8 cellular contexts compared by ENCODE assay signal in genomic region chrX:11757397-11757728, GRCh38. TPM values are rescaled to one million over a fixed set of nuclear protein-coding genes. Genes with fewer than 3 reads are reported as not detected.
DNase-seq lines count a peak whose midpoint lies in the region; ATAC-seq and TF ChIP-seq lines count a peak whose summit lies in the region.

No MANE protein-coding gene starts in this region.

- no peaks in the 10 kb centered on the region for H3K9me2 ChIP-seq in GM23248 (ENCODE audit: insufficient read depth)

- H3K4me2 ChIP-seq in GM23248 (ENCODE audit: unreplicated experiment): peak overlapping the region; percentile 47

- peaks cover 14% of the 10 kb centered on the region for H3K4me1 ChIP-seq in GM23248 (ENCODE audit: insufficient read depth)
- peaks cover 10% of the 10 kb centered on the region for H3K4me1 ChIP-seq in SJSA1 (replicated peaks)
- H3K4me1 ChIP-seq in skeletal muscle tissue (ENCODE audit: control insufficient read depth in 3 of 3, insufficient read depth in 3 of 3, low read length in 3 of 3): peaks cover 4 to 13% (median 4%) of the 10 kb centered on the region in 3 donors

- H3K36me3 ChIP-seq in GM23248 (ENCODE audit: low read depth) (peaks cover 16% of the 10 kb centered on the region; the same call in 1 of the 2 replicates), SJSA1 (peaks cover 12% of the 10 kb centered on the region), skeletal muscle tissue (ENCODE audit: control insufficient read depth in 3 of 3, insufficient read depth in 3 of 3, low read length in 3 of 3) (peaks cover 0 to 13% (median 3%) of the 10 kb centered on the region in 3 donors)

- no peaks in the 10 kb centered on the region for H3K9me3 ChIP-seq in GM23248 (ENCODE audit: low read depth)
- H3K9me3 ChIP-seq in SJSA1 (replicated peaks): no peaks in the 10 kb centered on the region
- no peaks in the 10 kb centered on the region for H3K9me3 ChIP-seq in skeletal muscle tissue (ENCODE audit: control insufficient read depth in 3 of 3, low read length in 3 of 3)

- H3K79me2 ChIP-seq in GM23248 (ENCODE audit: insufficient read depth): peaks cover 15% of the 10 kb centered on the region

- 0 to 6% methylated on average over 4 to 5 of the region's 15 CpGs for WGBS in GM23248 (ENCODE audit: low coverage in 1 of 2, low lambda C conversion rate in 2 of 2, missing lambda C conversion rate in 2 of 2), 2 experiments

- H3F3A ChIP-seq in GM23248 (ENCODE audit: insufficient read depth): peaks cover 29% of the 10 kb centered on the region; the same call in 1 of the 2 replicates

- H3K9ac ChIP-seq in GM23248: peak overlapping the region; percentile 99
- peak overlapping the region; percentile 61 to 85 (median 67) for H3K9ac ChIP-seq in skeletal muscle tissue (ENCODE audit: low read depth in 1 of 3, low read length in 3 of 3)

- no peak for ATAC-seq in GM18498 (IDR thresholded peaks at IDR 0.05; ENCODE audit: unreplicated experiment)
- ATAC-seq in activated CD4-positive, CD25-positive, alpha-beta regulatory T cell treated with anti-CD3 and anti-CD28 coated beads, Interleukin-2, amount 50 U/mL, for 24 hours: no peak

- in situ Hi-C loops in GM23248 (cut with MboI): loop anchor here (25.0 kb wide), 1 partner anchor 620 kb away; no protein-coding TSS in a partner anchor

- H3K4me3 ChIP-seq in GM23248 (peak overlapping the region; percentile 75), SJSA1 (peak overlapping the region; percentile 84), fibroblast of villous mesenchyme (ENCODE audit: low read depth, low read length) (peak overlapping the region; percentile 47), skeletal muscle tissue (ENCODE audit: low read length in 3 of 3) (peak overlapping the region; percentile 60 to 74 (median 66))

- peak overlapping the region; percentile 70 for H2AFZ ChIP-seq in GM23248

- H3K27me3 ChIP-seq in GM23248 (replicated peaks; ENCODE audit: insufficient read depth) (no peaks in the 10 kb centered on the region), SJSA1 (replicated peaks) (no peaks in the 10 kb centered on the region), skeletal muscle tissue (ENCODE audit: control insufficient read depth in 3 of 3, insufficient read depth in 3 of 3, low read length in 3 of 3) (no peaks in the 10 kb centered on the region)

- no peaks in the 10 kb centered on the region for H4K20me1 ChIP-seq in GM23248 (ENCODE audit: insufficient read depth)

- no peak for TF ChIP-seq CTCF in fibroblast of villous mesenchyme (IDR thresholded peaks at IDR 0.05; ENCODE audit: insufficient read depth, low read depth, low read length)

- peak overlapping the region; percentile 78 for H3K27ac ChIP-seq in GM23248
- peak overlapping the region; percentile 72 for H3K27ac ChIP-seq in SJSA1
- peak overlapping the region; percentile 85 for H3K27ac ChIP-seq in skeletal muscle tissue (ENCODE audit: low read depth, low read length)

- no peak for DNase-seq in GM23248
- no peak for DNase-seq in SJSA1 (ENCODE audit: low read depth in 1 of 2, low spot score in 2 of 2)
- DNase-seq in fibroblast of villous mesenchyme (ENCODE audit: low read depth): no peak
- DNase-seq in NCI-H1105 (lab: John Stamatoyannopoulos, UW): no peak
- no peak for DNase-seq in NOMO-1 (lab: John Stamatoyannopoulos, UW; ENCODE audit: unreplicated experiment in 2 of 2)

RNA-seq across cellular contexts. Expression of gene MSL3, which starts 0.7 kb away (rescaled TPM):
- total RNA-seq in GM23248 (2014; rRNA removed; shearing (Covaris generic)): 19.6 and 34.6 TPM in 2 replicates
- 24.8 and 26.8 TPM in 2 replicates for polyA plus RNA-seq in GM23248 (2016; fragmentation: Nextera tagmentation; extraction: Ambion mirVana)
- total RNA-seq in SJSA1 (2014; rRNA removed; shearing (Covaris generic)): 22.9 and 31.4 TPM in 2 replicates
- total RNA-seq in fibroblast of villous mesenchyme: 23.8 and 32.8 TPM in 2 replicates
- total RNA-seq in skeletal muscle tissue: 12.0 TPM
